9 cellular contexts compared by ENCODE assay signal in the genomic region with DNA sequence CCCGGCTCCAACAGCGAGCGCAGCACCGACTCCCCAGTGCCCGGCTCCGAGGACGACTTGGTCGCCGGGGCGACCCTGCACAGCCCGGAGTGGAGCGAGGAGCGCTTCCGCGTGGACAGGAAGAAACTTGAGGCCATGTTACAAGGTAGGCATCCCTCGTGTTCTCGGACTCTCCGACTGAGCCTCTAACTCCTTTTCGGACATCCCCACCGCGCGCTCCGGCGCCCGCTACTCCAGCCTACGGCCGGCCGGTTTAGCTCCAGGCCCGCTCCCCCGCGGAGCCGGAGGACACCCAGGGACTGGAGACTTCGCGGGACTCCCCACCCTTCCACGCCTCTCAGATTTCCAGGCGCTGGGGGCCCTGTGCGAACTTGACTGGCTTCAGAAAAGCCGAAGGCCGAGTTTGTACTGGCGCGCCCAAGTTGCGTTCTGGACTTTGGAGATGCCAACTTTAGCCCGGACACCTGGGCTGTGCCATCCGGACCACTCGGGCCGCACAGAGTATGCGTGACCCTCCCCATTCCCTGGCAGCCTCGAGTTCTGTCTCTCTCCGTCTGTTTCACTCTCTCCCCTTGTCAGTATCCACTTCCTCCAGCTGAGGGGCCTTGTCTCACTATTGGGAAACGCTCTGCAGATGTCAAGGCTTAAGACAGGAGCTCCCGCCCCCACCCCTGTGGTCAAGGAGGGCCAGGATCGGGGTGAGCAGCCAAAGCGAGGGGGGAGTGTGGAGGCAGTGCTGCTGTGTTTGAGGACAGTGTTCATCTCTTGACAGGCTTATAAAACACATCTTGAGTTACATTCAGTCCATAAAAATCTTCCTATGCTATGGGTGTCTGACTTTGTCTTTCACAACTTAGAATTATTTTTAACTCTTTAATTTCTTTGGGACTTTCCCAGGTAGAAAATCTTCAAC. TPM values are rescaled to one million over a fixed set of nuclear protein-coding genes. Genes with fewer than 3 reads are reported as not detected.
DNase-seq lines count a peak whose midpoint lies in the region; ATAC-seq and TF ChIP-seq lines count a peak whose summit lies in the region.
"Had no signal": no experiment of that assay in that cellular context is flagged by ENCODE, and none has a peak within 500 bp of the region (broad histone marks: within the 10 kb centered on the region; RNA-seq: fewer than 3 reads in every experiment).

No MANE protein-coding gene starts in this region.

- no peaks in the 10 kb centered on the region for H3K4me1 ChIP-seq in breast epithelium

- peak; percentile 90 for ATAC-seq in sciatic nerve

- peak overlapping the region; percentile 79 to 89 for H3K27ac ChIP-seq in breast epithelium

- H3K9me3 ChIP-seq in breast epithelium, result no peaks in the 10 kb centered on the region

- no peak for TF ChIP-seq POLR2A in breast epithelium (IDR thresholded peaks at IDR 0.05)

- no peaks in the 10 kb centered on the region for H3K36me3 ChIP-seq in breast epithelium

- peak overlapping the region; percentile 73 to 78 (median 76) for H3K4me3 ChIP-seq in breast epithelium

- TF ChIP-seq CTCF in breast epithelium (IDR thresholded peaks at IDR 0.05), result no peak

- intact Hi-C loops in breast epithelium (cut with DNase I; ENCODE audit: low total_unique reads), result no loop called here
- intact Hi-C loops in sciatic nerve (cut with DNase I), result no loop called here

- H3K27me3 ChIP-seq in breast epithelium, result peaks cover 0 to 6% of the 10 kb centered on the region in 2 donors

- peak; percentile 15 for DNase-seq in activated T-cell treated with anti-CD3 and anti-CD28 coated beads, Interleukin-2, amount 50 U/mL, for 1 hour
- DNase-seq in activated T-cell treated with anti-CD3 and anti-CD28 coated beads for 4 hours (no peak), NCI-H69 (lab: John Stamatoyannopoulos, UW) (peak; percentile 75), breast epithelium (ENCODE audit: low spot score in 2 of 2) (peak in 1 of 2 donors; percentile 49), iPS-NIHi11 (ENCODE audit: low spot score) (peak; percentile 52), sciatic nerve (ENCODE audit: low spot score) (peak; percentile 80), NCI-H2107 (lab: John Stamatoyannopoulos, UW) (no peak), NCI-H2171 (lab: John Stamatoyannopoulos, UW) (no peak)

RNA-seq across cellular contexts. Expression of gene BICC1, which starts 0.8 kb away (rescaled TPM):
- 10 to 100 TPM; 24.3 to 35.5 (median 26.2) TPM for total RNA-seq in breast epithelium
- total RNA-seq in sciatic nerve, result 42.1 TPM
- total RNA-seq: dermis microvascular lymphatic vessel endothelial cell had no signal

Comparison
In these comparisons a context has a peak if more than half of its experiments do, and no peak if none do; other contexts are left out.
1. DNase-seq: peak in activated T-cell treated with anti-CD3 and anti-CD28 coated beads, Interleukin-2, amount 50 U/mL, for 1 hour (single experiment), NCI-H69 (single experiment), iPS-NIHi11 (single experiment) and sciatic nerve (single experiment); none in activated T-cell treated with anti-CD3 and anti-CD28 coated beads for 4 hours (single experiment), NCI-H2107 (single experiment) and NCI-H2171 (single experiment).